ENCODE assay signal across 8 cellular contexts in the genomic region with DNA sequence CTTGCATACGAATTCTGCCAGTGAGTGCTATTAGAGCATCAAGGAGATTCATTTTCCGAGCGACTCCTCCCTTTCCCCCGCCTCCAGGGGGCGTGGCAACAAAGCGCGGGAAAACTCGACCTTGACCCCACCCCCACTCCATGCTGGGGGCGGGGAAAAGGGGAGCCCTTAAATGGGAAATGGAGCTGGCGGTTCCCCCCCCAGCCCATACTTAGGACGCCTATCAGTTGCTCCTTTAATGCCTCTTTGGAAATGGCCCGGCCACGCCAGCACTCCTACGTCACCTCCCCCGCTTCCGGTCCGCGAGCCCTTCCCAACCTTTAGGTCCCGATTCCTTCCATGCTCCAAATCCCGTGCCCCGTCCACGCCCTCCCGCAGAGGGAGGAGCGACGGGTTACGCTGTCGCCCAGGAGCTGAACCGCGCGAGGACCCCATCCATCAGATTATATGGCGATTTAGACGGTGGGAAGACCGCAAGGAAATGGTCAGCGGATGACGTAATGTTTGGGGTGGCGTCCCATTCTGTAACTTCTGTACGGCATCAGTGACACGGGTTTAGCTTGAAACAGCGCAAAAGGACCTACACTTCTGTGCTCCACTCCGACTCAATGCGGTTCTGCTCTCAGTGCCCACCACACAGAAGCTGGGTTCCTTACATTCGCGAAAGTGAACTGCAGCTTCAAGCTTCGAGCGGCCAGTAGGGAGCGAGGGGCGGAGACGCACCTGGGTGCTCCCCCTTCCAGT. TPM values are rescaled to one million over a fixed set of nuclear protein-coding genes. Genes with fewer than 3 reads are reported as not detected.
DNase-seq lines count a peak whose midpoint lies in the region; ATAC-seq, FAIRE-seq and TF ChIP-seq lines count a peak whose summit lies in the region.

No MANE protein-coding gene starts in this region.

- 0% methylated on average over 12 of the region's 48 CpGs for WGBS in HepG2 (ENCODE audit: low lambda C conversion rate)

- peaks cover 18 to 24% (median 20%) of the 10 kb centered on the region in 11 experiments for H3K36me3 ChIP-seq in BLaER1 treated with 17β-estradiol and CSF1 and Interleukin-3, amounts not matched to agents 10 nM and 100 nM
- peaks cover 5 to 12% of the 10 kb centered on the region in 2 experiments for H3K36me3 ChIP-seq in HepG2 (replicated peaks in 1 of 2; ENCODE audit: control insufficient read depth in 1 of 2, insufficient read depth in 2 of 2, low read length in 2 of 2)

- H4K20me1 ChIP-seq in BLaER1 treated with 17β-estradiol and CSF1 and Interleukin-3, amounts not matched to agents 10 nM and 100 nM, result peaks cover 13 to 37% (median 31%) of the 10 kb centered on the region in 11 experiments; a peak in 21 of 22 replicates
- H4K20me1 ChIP-seq in HepG2 (ENCODE audit: insufficient read depth, low read length), result peaks cover 7% of the 10 kb centered on the region; the same call in 1 of the 2 replicates

- ATAC-seq in GM19372 (IDR thresholded peaks at IDR 0.05; ENCODE audit: low read depth, unreplicated experiment) (peak; percentile 34), HG03565 (IDR thresholded peaks at IDR 0.05; ENCODE audit: unreplicated experiment) (peak; percentile 28), HepG2 (peak; percentile 36)

- H3K4me2 ChIP-seq in BLaER1 treated with 17β-estradiol and CSF1 and Interleukin-3, amounts not matched to agents 10 nM and 100 nM, result peak overlapping the region; percentile 62 to 97 (median 87)
- peak overlapping the region; percentile 78 for H3K4me2 ChIP-seq in HepG2 (ENCODE audit: low read depth, low read length)

- intact Hi-C loops in HepG2 (cut with micrococcal nuclease; ENCODE audit: unreplicated experiment), result loop anchor here (1.0 to 2.0 kb wide), 3 partner anchors 27 to 83 kb away; partner anchors contain the start of genes PI4KB, PIP5K1A and PSMD4

- H2AFZ ChIP-seq in HepG2 (ENCODE audit: low read length), result peak overlapping the region; percentile 59

- DNase-seq in NCI-H748 treated with DMSO at 0.1 percent for 48 hours (lab: John Stamatoyannopoulos, UW) (peak; percentile 91), dermis blood vessel endothelial cell (peak; percentile 98), HepG2 (ENCODE audit: low spot score) (peak; percentile 95)
- peak; percentile 90 to 93 for DNase-seq in activated CD4-positive, alpha-beta T cell treated with anti-CD3 and anti-CD28 coated beads, Interleukin-2, amount 50 U/mL, for 4 hours
- peak; percentile 98 to 99 for DNase-seq in stimulated activated CD4-positive, alpha-beta T cell treated with anti-CD3 and anti-CD28 coated beads, Interleukin-2, amount 100 ng/mL, for 48 hours

- CTCF ChIA-PET in HepG2 (lab: Yijun Ruan, JAX; ENCODE audit: low intra/inter-chr PET ratio, low total read pairs), result no interaction called here

- peak overlapping the region; percentile 80 to 96 (median 93) for H3K27ac ChIP-seq in BLaER1 treated with 17β-estradiol and CSF1 and Interleukin-3, amounts not matched to agents 10 nM and 100 nM
- H3K27ac ChIP-seq in HepG2 (ENCODE audit: extremely low read length, insufficient read depth, low read length), result peak overlapping the region; percentile 98

- 0 out of 2 replicates have a peak, but pooled peaks have one; percentile 27 for TF ChIP-seq CTCF in HepG2 (CRISPR knock-in tag; IDR thresholded peaks at IDR 0.05)

- peak; percentile 71 to 87 for TF ChIP-seq POLR2A in HepG2 (IDR thresholded peaks at IDR 0.05; ENCODE audit: insufficient read depth in 1 of 2, low read depth in 2 of 2, low read length in 2 of 2)

- POLR2A ChIA-PET in HepG2 (lab: Yijun Ruan, JAX), result interaction anchor here (0.7 to 3.9 kb wide), 26 partner anchors 8 to 330 kb away, joined by 3 to 71 read pairs (median 4); partner anchors contain the start of genes C1orf56, CGN, PI4KB and PSMD4

- TF ChIP-seq RAD21 in HepG2 (CRISPR knock-in tag; IDR thresholded peaks at IDR 0.05), result no peak; the same call in 1 of the 2 replicates

- peaks cover 35 to 70% (median 62%) of the 10 kb centered on the region in 10 experiments for H3K4me1 ChIP-seq in BLaER1 treated with 17β-estradiol and CSF1 and Interleukin-3, amounts not matched to agents 10 nM and 100 nM
- peaks cover 22% of the 10 kb centered on the region for H3K4me1 ChIP-seq in HepG2 (ENCODE audit: insufficient read depth, low read length)

- BruUV-seq in HepG2 (replicated peaks; lab: Mats Ljungman, UMichigan), result TSS peak; percentile 93

- peaks cover 29% of the 10 kb centered on the region for H3K79me2 ChIP-seq in HepG2 (ENCODE audit: insufficient read depth, low read length)

- peak overlapping the region; percentile 89 to 97 (median 92) for H3K9ac ChIP-seq in BLaER1 treated with 17β-estradiol and CSF1 and Interleukin-3, amounts not matched to agents 10 nM and 100 nM
- H3K9ac ChIP-seq in HepG2 (ENCODE audit: insufficient read depth, low read depth, low read length), result peak overlapping the region; percentile 95

- peak; percentile 94 for FAIRE-seq in HepG2 (lab: Jason Lieb, UNC)

- H3K4me3 ChIP-seq in BLaER1 treated with 17β-estradiol and CSF1 and Interleukin-3, amounts not matched to agents 10 nM and 100 nM, result peak overlapping the region; percentile 71 to 94 (median 88)
- peak overlapping the region; percentile 60 to 77 (median 62) for H3K4me3 ChIP-seq in HepG2 (replicated peaks in 1 of 3; ENCODE audit: insufficient read depth in 1 of 3, low read depth in 2 of 3, low read length in 3 of 3)

- peak in 1 of 2 experiments; percentile 16; a peak in 2 of 4 replicates for TF ChIP-seq EP300 in HepG2 (IDR thresholded peaks at IDR 0.05; ENCODE audit: low read depth in 2 of 2, low read length in 2 of 2)
- peak; percentile 21; the same call in 1 of the 2 replicates for TF ChIP-seq EP300 in HepG2 (CRISPR knock-in tag; IDR thresholded peaks at IDR 0.05; ENCODE audit: borderline replicate concordance)

- in situ Hi-C loops in HepG2 (cut with HindIII; ENCODE audit: extremely low pct_ligation_motif_present, low pct_unique_long_range_greater_than_20kb), result no loop called here

- H3K9me3 ChIP-seq in BLaER1 treated with 17β-estradiol and CSF1 and Interleukin-3, amounts not matched to agents 10 nM and 100 nM (replicated peaks in 1 of 11), result no peaks in the 10 kb centered on the region
- H3K9me3 ChIP-seq in HepG2 (ENCODE audit: low read length), result no peaks in the 10 kb centered on the region

- H3K27me3 ChIP-seq in BLaER1 treated with 17β-estradiol and CSF1 and Interleukin-3, amounts not matched to agents 10 nM and 100 nM, result no peaks in the 10 kb centered on the region
- no peaks in the 10 kb centered on the region; a peak in 1 of 5 replicates for H3K27me3 ChIP-seq in HepG2 (ENCODE audit: control insufficient read depth in 1 of 2, insufficient read depth in 2 of 2, low read length in 2 of 2)

RNA-seq across cellular contexts. Expression of gene ZNF687, which starts 0.7 kb away (rescaled TPM):
- total RNA-seq in dermis blood vessel endothelial cell (12.6 and 16.6 TPM in 2 replicates), HepG2 (2016; rRNA removed; fragmentation: Illumina TruSeq; extraction: Trizol) (14.1 and 15.0 TPM in 2 replicates)
- 3.3 and 3.9 TPM in 2 replicates for total RNA-seq in HepG2 (2016; cell fraction: cytosol; rRNA removed; fragmentation: Illumina TruSeq; extraction: Trizol; ENCODE audit: low read depth)
- 13.7 and 14.2 TPM in 2 replicates for total RNA-seq in HepG2 (2016; cell fraction: insoluble cytoplasmic fraction; rRNA removed; fragmentation: Illumina TruSeq; extraction: Trizol)
- total RNA-seq in HepG2 (2016; cell fraction: membrane; rRNA removed; fragmentation: Illumina TruSeq; extraction: Trizol), result 6.1 and 7.4 TPM in 2 replicates
- total RNA-seq in HepG2 (2016; cell fraction: nucleus; rRNA removed; fragmentation: Illumina TruSeq; extraction: Trizol), result 15.7 and 20.5 TPM in 2 replicates
- polyA plus RNA-seq in HepG2 (2011; rRNA removed), result 16.5 and 24.5 TPM in 2 replicates
- 11.9 and 16.7 TPM in 2 replicates for polyA plus RNA-seq in HepG2 (2011; cell fraction: cytosol; rRNA removed)
- polyA plus RNA-seq in HepG2 (2011; cell fraction: nucleus; rRNA removed), result 55.2 and 58.3 TPM in 2 replicates
- 12.2 and 12.3 TPM in 2 replicates for polyA plus RNA-seq in HepG2 (2012)
- 0.57 and 1.1 TPM in 2 replicates for polyA plus RNA-seq in HepG2 (2016; cell fraction: cytosol; fragmentation: Illumina TruSeq; extraction: Trizol; ENCODE audit: low read depth)
- 9.8 and 13.6 TPM in 2 replicates for polyA plus RNA-seq in HepG2 (2016; cell fraction: insoluble cytoplasmic fraction; fragmentation: Illumina TruSeq; extraction: Trizol; ENCODE audit: low read depth)
- 2.3 and 2.5 TPM in 2 replicates for polyA plus RNA-seq in HepG2 (2016; cell fraction: membrane; fragmentation: Illumina TruSeq; extraction: Trizol; ENCODE audit: low read depth)
- 22.9 and 24.3 TPM in 2 replicates for polyA plus RNA-seq in HepG2 (2016; cell fraction: nucleus; fragmentation: Illumina TruSeq; extraction: Trizol; ENCODE audit: insufficient read depth, low read depth)
- polyA minus RNA-seq in HepG2 (2011; rRNA and poly(A)+ RNA removed; ENCODE audit: low replicate concordance), result 85.3 and 103 TPM in 2 replicates
- polyA minus RNA-seq in HepG2 (2011; cell fraction: cytosol; rRNA and poly(A)+ RNA removed), result 20.1 and 23.3 TPM in 2 replicates
- 44.4 and 49.6 TPM in 2 replicates for polyA minus RNA-seq in HepG2 (2011; cell fraction: nucleus; rRNA and poly(A)+ RNA removed)

RNA-seq across cellular contexts. Expression of gene PSMD4, which starts 26.9 kb away (rescaled TPM):
- 231 and 242 TPM in 2 replicates for total RNA-seq in dermis blood vessel endothelial cell
- total RNA-seq in HepG2 (2016; rRNA removed; fragmentation: Illumina TruSeq; extraction: Trizol), result 243 and 320 TPM in 2 replicates
- 97.9 and 99.1 TPM in 2 replicates for total RNA-seq in HepG2 (2016; cell fraction: cytosol; rRNA removed; fragmentation: Illumina TruSeq; extraction: Trizol; ENCODE audit: low read depth)
- 248 and 329 TPM in 2 replicates for total RNA-seq in HepG2 (2016; cell fraction: insoluble cytoplasmic fraction; rRNA removed; fragmentation: Illumina TruSeq; extraction: Trizol)
- total RNA-seq in HepG2 (2016; cell fraction: membrane; rRNA removed; fragmentation: Illumina TruSeq; extraction: Trizol), result 108 and 110 TPM in 2 replicates
- total RNA-seq in HepG2 (2016; cell fraction: nucleus; rRNA removed; fragmentation: Illumina TruSeq; extraction: Trizol), result 101 TPM in 2 replicates
- 174 and 194 TPM in 2 replicates for polyA plus RNA-seq in HepG2 (2011; rRNA removed)
- polyA plus RNA-seq in HepG2 (2011; cell fraction: cytosol; rRNA removed), result 235 and 265 TPM in 2 replicates
- 94.5 and 113 TPM in 2 replicates for polyA plus RNA-seq in HepG2 (2011; cell fraction: nucleus; rRNA removed)
- 151 and 156 TPM in 2 replicates for polyA plus RNA-seq in HepG2 (2012)
- polyA plus RNA-seq in HepG2 (2016; cell fraction: cytosol; fragmentation: Illumina TruSeq; extraction: Trizol; ENCODE audit: low read depth), result 64.7 and 68.2 TPM in 2 replicates
- polyA plus RNA-seq in HepG2 (2016; cell fraction: insoluble cytoplasmic fraction; fragmentation: Illumina TruSeq; extraction: Trizol; ENCODE audit: low read depth), result 215 and 240 TPM in 2 replicates
- 61.2 and 68.2 TPM in 2 replicates for polyA plus RNA-seq in HepG2 (2016; cell fraction: membrane; fragmentation: Illumina TruSeq; extraction: Trizol; ENCODE audit: low read depth)
- 167 and 175 TPM in 2 replicates for polyA plus RNA-seq in HepG2 (2016; cell fraction: nucleus; fragmentation: Illumina TruSeq; extraction: Trizol; ENCODE audit: insufficient read depth, low read depth)
- 154 and 325 TPM in 2 replicates for polyA minus RNA-seq in HepG2 (2011; rRNA and poly(A)+ RNA removed; ENCODE audit: low replicate concordance)
- polyA minus RNA-seq in HepG2 (2011; cell fraction: cytosol; rRNA and poly(A)+ RNA removed), result 62.2 and 71.6 TPM in 2 replicates
- polyA minus RNA-seq in HepG2 (2011; cell fraction: nucleus; rRNA and poly(A)+ RNA removed), result 41.6 and 53.0 TPM in 2 replicates

RNA-seq across cellular contexts. Expression of gene PI4KB, which starts 45.8 kb away (rescaled TPM):
- 45.5 and 55.3 TPM in 2 replicates for total RNA-seq in dermis blood vessel endothelial cell
- total RNA-seq in HepG2 (2016; rRNA removed; fragmentation: Illumina TruSeq; extraction: Trizol), result 18.6 and 19.5 TPM in 2 replicates
- total RNA-seq in HepG2 (2016; cell fraction: cytosol; rRNA removed; fragmentation: Illumina TruSeq; extraction: Trizol; ENCODE audit: low read depth), result 7.7 and 8.5 TPM in 2 replicates
- 18.7 and 20.1 TPM in 2 replicates for total RNA-seq in HepG2 (2016; cell fraction: insoluble cytoplasmic fraction; rRNA removed; fragmentation: Illumina TruSeq; extraction: Trizol)
- total RNA-seq in HepG2 (2016; cell fraction: membrane; rRNA removed; fragmentation: Illumina TruSeq; extraction: Trizol), result 16.6 and 17.9 TPM in 2 replicates
- total RNA-seq in HepG2 (2016; cell fraction: nucleus; rRNA removed; fragmentation: Illumina TruSeq; extraction: Trizol), result 17.8 and 19.5 TPM in 2 replicates
- 29.3 and 32.6 TPM in 2 replicates for polyA plus RNA-seq in HepG2 (2011; rRNA removed)
- 25.3 and 25.8 TPM in 2 replicates for polyA plus RNA-seq in HepG2 (2011; cell fraction: cytosol; rRNA removed)
- 36.5 and 43.7 TPM in 2 replicates for polyA plus RNA-seq in HepG2 (2011; cell fraction: nucleus; rRNA removed)
- polyA plus RNA-seq in HepG2 (2012), result 12.6 and 16.2 TPM in 2 replicates
- polyA plus RNA-seq in HepG2 (2016; cell fraction: cytosol; fragmentation: Illumina TruSeq; extraction: Trizol; ENCODE audit: low read depth), result 3.9 and 4.4 TPM in 2 replicates
- polyA plus RNA-seq in HepG2 (2016; cell fraction: insoluble cytoplasmic fraction; fragmentation: Illumina TruSeq; extraction: Trizol; ENCODE audit: low read depth), result 19.7 and 20.5 TPM in 2 replicates
- polyA plus RNA-seq in HepG2 (2016; cell fraction: membrane; fragmentation: Illumina TruSeq; extraction: Trizol; ENCODE audit: low read depth), result 11.0 and 12.5 TPM in 2 replicates
- polyA plus RNA-seq in HepG2 (2016; cell fraction: nucleus; fragmentation: Illumina TruSeq; extraction: Trizol; ENCODE audit: insufficient read depth, low read depth), result 31.3 and 33.3 TPM in 2 replicates
- 58.3 and 156 TPM in 2 replicates for polyA minus RNA-seq in HepG2 (2011; rRNA and poly(A)+ RNA removed; ENCODE audit: low replicate concordance)
- 14.8 and 17.7 TPM in 2 replicates for polyA minus RNA-seq in HepG2 (2011; cell fraction: cytosol; rRNA and poly(A)+ RNA removed)
- polyA minus RNA-seq in HepG2 (2011; cell fraction: nucleus; rRNA and poly(A)+ RNA removed), result 29.6 and 32.7 TPM in 2 replicates

Comparison
In these comparisons a context has a peak if more than half of its experiments do, and no peak if none do; other contexts are left out.
1. Peak in every context shown above with its lines: DNase-seq, ATAC-seq, H3K4me3 ChIP-seq and H3K27ac ChIP-seq.